Comparison of ENCODE assay signal across 12 cellular contexts in genomic region chr14:73290279-73290678, GRCh38. TPM values are rescaled to one million over a fixed set of nuclear protein-coding genes. Genes with fewer than 3 reads are reported as not detected.
DNase-seq lines count a peak whose midpoint lies in the region; ATAC-seq and TF ChIP-seq lines count a peak whose summit lies in the region.
"Had no signal": no experiment of that assay in that cellular context is flagged by ENCODE, and none has a peak within 500 bp of the region (broad histone marks: within the 10 kb centered on the region; RNA-seq: fewer than 3 reads in every experiment).

No MANE protein-coding gene starts in this region.

- H3K79me2 ChIP-seq in OCI-LY3 (ENCODE audit: low read length) (no peaks in the 10 kb centered on the region), osteoblast (ENCODE audit: insufficient read depth, low read length) (peaks cover 24% of the 10 kb centered on the region)

- peaks cover 36% of the 10 kb centered on the region for H3K4me1 ChIP-seq in OCI-LY3 (ENCODE audit: low read length)
- no peaks in the 10 kb centered on the region for H3K4me1 ChIP-seq in osteoblast (ENCODE audit: insufficient read depth, low read length)

- H3K9ac ChIP-seq in OCI-LY3 (ENCODE audit: low read length) = peak overlapping the region; percentile 44

- H3K36me3 ChIP-seq in OCI-LY3 (replicated peaks; ENCODE audit: low read depth, low read length) (peaks cover 5% of the 10 kb centered on the region), osteoblast (ENCODE audit: insufficient read depth, low read length) (peaks cover 51% of the 10 kb centered on the region)

- TF ChIP-seq CTCF in OCI-LY3 (IDR thresholded peaks at IDR 0.05; ENCODE audit: low read depth, low read length) = no peak
- no peak for TF ChIP-seq CTCF in osteoblast (IDR thresholded peaks at IDR 0.05; ENCODE audit: extremely low read depth, low read depth, low read length)

- peak overlapping the region; percentile 64 for H3K4me2 ChIP-seq in OCI-LY3 (ENCODE audit: low read length)
- no peak overlapping the region for H3K4me2 ChIP-seq in osteoblast (ENCODE audit: insufficient read depth, low read length)

- peak overlapping the region; percentile 44 for H3K4me3 ChIP-seq in OCI-LY3 (ENCODE audit: low read length)
- H3K4me3 ChIP-seq in osteoblast (ENCODE audit: insufficient read depth, low read length) = no peak overlapping the region
- H3K4me3 ChIP-seq: dorsolateral prefrontal cortex had no signal

- H3K9me3 ChIP-seq in OCI-LY3 (ENCODE audit: insufficient read depth, low read length) (no peaks in the 10 kb centered on the region), osteoblast (ENCODE audit: low read depth, low read length) (no peaks in the 10 kb centered on the region)

- H4K20me1 ChIP-seq in OCI-LY3 (ENCODE audit: insufficient read depth, low read length) (no peaks in the 10 kb centered on the region), osteoblast (ENCODE audit: insufficient read depth, low read length) (peaks cover 2% of the 10 kb centered on the region)

- H3K27me3 ChIP-seq in OCI-LY3 (ENCODE audit: low read depth, low read length) = no peaks in the 10 kb centered on the region
- no peaks in the 10 kb centered on the region for H3K27me3 ChIP-seq in osteoblast (ENCODE audit: insufficient read depth, low read length)
- H3K27me3 ChIP-seq: dorsolateral prefrontal cortex had no signal

- ATAC-seq in GM18868 (IDR thresholded peaks at IDR 0.05; ENCODE audit: unreplicated experiment) (peak; percentile 73), HG02763 (IDR thresholded peaks at IDR 0.05; ENCODE audit: unreplicated experiment) (peak; percentile 77), GM19324 (IDR thresholded peaks at IDR 0.05; ENCODE audit: low FRiP score, unreplicated experiment) (no peak)

- H3K27ac ChIP-seq in OCI-LY3 (ENCODE audit: low read length) = peak overlapping the region; percentile 64
- H3K27ac ChIP-seq in osteoblast (ENCODE audit: low read depth, low read length) = no peak overlapping the region

- DNase-seq in ELR (ENCODE audit: low read depth) (peak; percentile 14), osteoblast (ENCODE audit: insufficient read length, low spot score, missing footprints) (no peak), NCI-H2029 treated with DMSO at 0.1 percent for 48 hours (lab: John Stamatoyannopoulos, UW) (no peak), OCI-M1 (lab: John Stamatoyannopoulos, UW) (no peak)
- DNase-seq: activated naive CD4-positive, alpha-beta T cell; dorsolateral prefrontal cortex; NCI-H82; substantia nigra had no signal

- H2AFZ ChIP-seq in OCI-LY3 (ENCODE audit: low read depth, low read length) = no peak overlapping the region
- H2AFZ ChIP-seq in osteoblast (ENCODE audit: low read length) = no peak overlapping the region

RNA-seq across cellular contexts. Expression of gene PAPLN, which starts 53.0 kb away (rescaled TPM):
- total RNA-seq in osteoblast = 5.3 and 5.8 TPM in 2 replicates
